Comparison of ENCODE assay signal across 9 cellular contexts in the genomic region with DNA sequence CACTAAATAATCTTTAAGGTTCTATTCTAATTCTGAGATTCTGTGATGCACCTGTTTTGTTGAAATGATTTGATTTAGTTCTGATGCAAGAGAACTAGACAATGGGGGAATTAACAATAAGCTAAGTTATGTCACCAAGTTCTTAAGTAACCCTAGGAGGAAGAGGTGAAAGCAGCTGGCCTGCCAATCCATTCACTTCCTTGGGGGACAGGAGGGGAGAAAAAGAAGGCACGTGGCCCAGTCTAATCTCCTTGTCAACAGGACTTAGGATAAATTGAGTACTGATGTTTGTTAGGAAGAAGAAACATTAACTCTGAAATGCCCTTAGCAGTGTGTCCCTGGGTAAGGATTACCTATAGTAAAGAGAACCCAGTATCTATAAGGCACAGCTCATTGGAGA. TPM values are rescaled to one million over a fixed set of nuclear protein-coding genes. Genes with fewer than 3 reads are reported as not detected.
"Had no signal": no experiment of that assay in that cellular context is flagged by ENCODE, and none has a peak within 500 bp of the region (broad histone marks: within the 10 kb centered on the region; RNA-seq: fewer than 3 reads in every experiment).

No MANE protein-coding gene starts in this region.

- DNase-seq: GM23248, GOT3, H7, HFFc6, KBM-7 had no signal

- H3K36me3 ChIP-seq: HAP-1 had no signal

- H3K27ac ChIP-seq: GM23248, HL-60 had no signal

- H3K9me3 ChIP-seq: HAP-1 had no signal

- H3K4me3 ChIP-seq: GM23248, HAP-1 had no signal

- ATAC-seq: HCT116, HepG2 had no signal

RNA-seq across cellular contexts. Expression of gene TLCD4, which starts 36.9 kb away (rescaled TPM):
- total RNA-seq: GM23248 had no signal
